9 cellular contexts compared by ENCODE assay signal in genomic region chr1:234315091-234315541, GRCh38. TPM values are rescaled to one million over a fixed set of nuclear protein-coding genes. Genes with fewer than 3 reads are reported as not detected.
DNase-seq lines count a peak whose midpoint lies in the region; ATAC-seq and TF ChIP-seq lines count a peak whose summit lies in the region.
"Had no signal": no experiment of that assay in that cellular context is flagged by ENCODE, and none has a peak within 500 bp of the region (broad histone marks: within the 10 kb centered on the region; RNA-seq: fewer than 3 reads in every experiment).

No MANE protein-coding gene starts in this region.

- H3K79me2 ChIP-seq in MM.1S (ENCODE audit: low read length): no peaks in the 10 kb centered on the region

- intact Hi-C loops in lower leg skin (cut with DNase I; ENCODE audit: low total_unique reads): no loop called here
- intact Hi-C loops in sigmoid colon (cut with DNase I): no loop called here

- H3K4me3 ChIP-seq in SJSA1 (no peak overlapping the region), MM.1S (ENCODE audit: low read length) (no peak overlapping the region), lower leg skin (ENCODE audit: low read depth, poor library complexity, severe bottlenecking) (no peak overlapping the region), sigmoid colon (no peak overlapping the region)
- H3K4me3 ChIP-seq: adrenal gland had no signal

- H3K36me3 ChIP-seq in SJSA1: no peaks in the 10 kb centered on the region
- H3K36me3 ChIP-seq in MM.1S (replicated peaks; ENCODE audit: insufficient read depth, low read length): no peaks in the 10 kb centered on the region
- no peaks in the 10 kb centered on the region for H3K36me3 ChIP-seq in sigmoid colon
- H3K36me3 ChIP-seq: adrenal gland had no signal

- H3K4me1 ChIP-seq in SJSA1 (replicated peaks): peaks cover 20% of the 10 kb centered on the region
- H3K4me1 ChIP-seq in MM.1S (ENCODE audit: low read length): no peaks in the 10 kb centered on the region
- H3K4me1 ChIP-seq in sigmoid colon: peaks cover 0 to 3% (median 0%) of the 10 kb centered on the region in 4 donors
- H3K4me1 ChIP-seq: adrenal gland had no signal

- peak; percentile 19 for DNase-seq in stimulated activated CD4-positive, alpha-beta T cell treated with anti-CD3 and anti-CD28 coated beads, Interleukin-2, amount 100 ng/mL, for 4 hours (ENCODE audit: low read depth)
- no peak for DNase-seq in stimulated activated CD4-positive, alpha-beta T cell treated with anti-CD3 and anti-CD28 coated beads, Interleukin-12 subunit alpha, Interleukin-12 subunit beta, amount 100 ng/mL, for 4 hours
- peak in 1 of 2 experiments; percentile 62 for DNase-seq in SJSA1 (ENCODE audit: low read depth in 1 of 2, low spot score in 2 of 2)
- DNase-seq in MM.1S: no peak
- no peak for DNase-seq in lower leg skin (ENCODE audit: low spot score in 2 of 2)
- DNase-seq in sigmoid colon: no peak
- DNase-seq: adrenal gland had no signal

- peak; percentile 81 for ATAC-seq in esophagus mucosa
- ATAC-seq in HG03196 (IDR thresholded peaks at IDR 0.05; ENCODE audit: unreplicated experiment): no peak

- H3F3A ChIP-seq in MM.1S (ENCODE audit: insufficient read depth, low read length): no peaks in the 10 kb centered on the region

- WGBS in lower leg skin, 2 donors: 39 to 42% methylated on average over 6 of the region's 6 CpGs
- 78 to 82% methylated on average over 6 of the region's 6 CpGs for whole genome bisulfite sequencing in sigmoid colon, 2 donors

- H3K9ac ChIP-seq in MM.1S (ENCODE audit: low read length): no peak overlapping the region

- H3K27me3 ChIP-seq in SJSA1 (replicated peaks) (peaks cover 3% of the 10 kb centered on the region; the same call in 1 of the 2 replicates), MM.1S (replicated peaks; ENCODE audit: insufficient read depth, low read length) (no peaks in the 10 kb centered on the region), sigmoid colon (peaks cover 0 to 6% (median 0%) of the 10 kb centered on the region in 3 donors)
- H3K27me3 ChIP-seq: adrenal gland had no signal

- no peak for TF ChIP-seq EP300 in sigmoid colon (IDR thresholded peaks at IDR 0.05)

- H2AFZ ChIP-seq in MM.1S (ENCODE audit: low read length): no peak overlapping the region

- H4K20me1 ChIP-seq in MM.1S (ENCODE audit: insufficient read depth, low read length): no peaks in the 10 kb centered on the region

- TF ChIP-seq CTCF in MM.1S (IDR thresholded peaks at IDR 0.05; ENCODE audit: low read length) (no peak), lower leg skin (IDR thresholded peaks at IDR 0.05) (no peak), sigmoid colon (IDR thresholded peaks at IDR 0.05) (no peak)

- H3K27ac ChIP-seq in SJSA1: 0 out of 2 replicates have a peak overlapping the region, but pooled peaks have one; percentile 31
- H3K27ac ChIP-seq in MM.1S (ENCODE audit: low read length): no peak overlapping the region
- H3K27ac ChIP-seq in sigmoid colon: no peak overlapping the region
- H3K27ac ChIP-seq: adrenal gland had no signal

- no peak for TF ChIP-seq POLR2A in lower leg skin (IDR thresholded peaks at IDR 0.05)
- TF ChIP-seq POLR2A in sigmoid colon (IDR thresholded peaks at IDR 0.05): no peak

- no peaks in the 10 kb centered on the region for H3K9me2 ChIP-seq in MM.1S (replicated peaks; ENCODE audit: insufficient read depth, low read length)

- no peak overlapping the region for H3K4me2 ChIP-seq in MM.1S (ENCODE audit: low read depth, low read length)

- no peaks in the 10 kb centered on the region; the same call in 1 of the 2 replicates for H3K9me3 ChIP-seq in SJSA1 (replicated peaks)
- H3K9me3 ChIP-seq in MM.1S (replicated peaks; ENCODE audit: insufficient read depth, low read length): no peaks in the 10 kb centered on the region
- H3K9me3 ChIP-seq in sigmoid colon: no peaks in the 10 kb centered on the region
- H3K9me3 ChIP-seq: adrenal gland had no signal

RNA-seq across cellular contexts. Expression of gene COA6, which starts 58.1 kb away (rescaled TPM):
- 41.6 and 48.1 TPM in 2 replicates for total RNA-seq in SJSA1 (2014; rRNA removed; shearing (Covaris generic))
- total RNA-seq in esophagus mucosa: 33.2 TPM
- 10 to 100 TPM in 3 of 4 donors, 1 to 10 TPM in 1; 9.8 to 33.3 (median 14.8) TPM for total RNA-seq in lower leg skin
- 10 to 100 TPM; 19.3 to 33.1 (median 24.5) TPM for total RNA-seq in sigmoid colon
- polyA plus RNA-seq in sigmoid colon: 100 to 1,000 TPM in 2 of 3 donors, 10 to 100 TPM in 1; 73.2 to 134 (median 113) TPM
